ENCODE assay signal across 26 cellular contexts in genomic region chr3:88302003-88302393, GRCh38.
DNase-seq lines count a peak whose midpoint lies in the region; ATAC-seq, FAIRE-seq and TF ChIP-seq lines count a peak whose summit lies in the region.
"Had no signal": no experiment of that assay in that cellular context is flagged by ENCODE, and none has a peak within 500 bp of the region (broad histone marks: within the 10 kb centered on the region; RNA-seq: fewer than 3 reads in every experiment).

No MANE protein-coding gene starts in this region.

- BruUV-seq in PC-3 (replicated peaks; lab: Mats Ljungman, UMichigan) = no TSS peak

- H2AFZ ChIP-seq in ACC112 (ENCODE audit: low read length, unreplicated experiment) (no peak overlapping the region), PC-3 (ENCODE audit: low read length) (no peak overlapping the region)

- intact Hi-C loops in PC-3 (cut with micrococcal nuclease) = no loop called here

- DNase-seq in A549 (ENCODE audit: low read depth in 1 of 2, low spot score in 1 of 2) = no peak
- DNase-seq in PC-3 = no peak
- no peak for DNase-seq in GM20000 (ENCODE audit: low spot score)
- DNase-seq: 8988T; ACHN; BE2C; C1 segment of cervical spinal cord; CD4-positive, alpha-beta memory T cell; CD4-positive, CD25-positive, alpha-beta regulatory T cell; CD8-positive, alpha-beta memory T cell; COR-L47; DMS 273 treated with DMSO at 0.1 percent for 48 hours; DMS153; DMS53; DMS79; DND-41; EL; GDM1 had no signal

- TF ChIP-seq CTCF in A549 (IDR thresholded peaks at IDR 0.05) (no peak), PC-3 (conservative IDR thresholded peaks at IDR 0.05; ENCODE audit: low read depth, low read length) (no peak), GM20000 (IDR thresholded peaks at IDR 0.05; ENCODE audit: extremely low read depth, missing control alignments) (no peak)

- H3K9me3 ChIP-seq in A549 (no peaks in the 10 kb centered on the region), PC-3 (ENCODE audit: low read length) (no peaks in the 10 kb centered on the region)
- H3K9me3 ChIP-seq: BE2C, BLaER1 had no signal

- H3K36me3 ChIP-seq in ACC112 (ENCODE audit: insufficient read depth, low read length) (no peaks in the 10 kb centered on the region), PC-3 (ENCODE audit: low read depth, low read length) (no peaks in the 10 kb centered on the region)
- H3K36me3 ChIP-seq: BE2C, BLaER1 had no signal

- H3K4me1 ChIP-seq in A549 (no peaks in the 10 kb centered on the region), ACC112 (ENCODE audit: control insufficient read depth, insufficient read depth, low read length, unreplicated experiment) (peaks cover 3% of the 10 kb centered on the region), PC-3 (ENCODE audit: insufficient read depth, low read length) (no peaks in the 10 kb centered on the region; the same call in 1 of the 2 replicates)
- H3K4me1 ChIP-seq: BE2C had no signal

- no peak for ATAC-seq in A549
- ATAC-seq in PC-3 = no peak
- no peak for ATAC-seq in HG03039 (IDR thresholded peaks at IDR 0.05; ENCODE audit: unreplicated experiment)
- ATAC-seq: GM12878 had no signal

- H3K9me2 ChIP-seq in PC-3 (replicated peaks; ENCODE audit: low read length) = no peaks in the 10 kb centered on the region

- TF ChIP-seq EP300 in A549 (IDR thresholded peaks at IDR 0.05) = no peak

- no peaks in the 10 kb centered on the region for H3F3A ChIP-seq in PC-3 (ENCODE audit: low read length, unreplicated experiment)

- no peak overlapping the region for H3K4me2 ChIP-seq in A549
- no peak overlapping the region for H3K4me2 ChIP-seq in PC-3 (ENCODE audit: low read length)
- H3K4me2 ChIP-seq: BLaER1 had no signal

- FAIRE-seq in A549 (lab: Jason Lieb, UNC) = no peak
- FAIRE-seq: A204.1, GM12878, GM12892, GM18507, GM19239 had no signal

- H3K27me3 ChIP-seq in ACC112 (ENCODE audit: insufficient read depth, low read length) (no peaks in the 10 kb centered on the region), PC-3 (ENCODE audit: low read length) (peaks cover 7% of the 10 kb centered on the region)
- H3K27me3 ChIP-seq: BE2C, BLaER1 had no signal

- H3K27ac ChIP-seq in A549 (no peak overlapping the region), ACC112 (ENCODE audit: low read depth, low read length) (peak overlapping the region; percentile 86), PC-3 (ENCODE audit: low read length) (peak overlapping the region; percentile 40)
- H3K27ac ChIP-seq: BLaER1 had no signal

- CTCF ChIA-PET in A549 (lab: Yijun Ruan, JAX) = interaction anchor here (0.6 kb wide), 1 partner anchor 814 kb away, joined by 3 read pairs; no protein-coding TSS in a partner anchor
- CTCF ChIA-PET in PC-3 (lab: Charles Lee) = no interaction called here

- no peaks in the 10 kb centered on the region for H4K20me1 ChIP-seq in PC-3 (ENCODE audit: low read length)
- H4K20me1 ChIP-seq: BLaER1 had no signal

- no peak for TF ChIP-seq POLR2A in A549 (IDR thresholded peaks at IDR 0.05; ENCODE audit: low read length)

- no peak overlapping the region for H3K4me3 ChIP-seq in A549
- no peak overlapping the region for H3K4me3 ChIP-seq in ACC112 (ENCODE audit: low read depth, low read length)
- H3K4me3 ChIP-seq in PC-3 (ENCODE audit: low read length) = no peak overlapping the region
- H3K4me3 ChIP-seq: BLaER1, GM12878 had no signal

- POLR2A ChIA-PET in A549 (lab: Yijun Ruan, JAX) (no interaction called here), PC-3 (lab: Charles Lee; ENCODE audit: unreplicated experiment) (no interaction called here)

- H3K79me2 ChIP-seq in ACC112 (ENCODE audit: control insufficient read depth, insufficient read depth, low read length, unreplicated experiment) (no peaks in the 10 kb centered on the region), PC-3 (ENCODE audit: low read length) (no peaks in the 10 kb centered on the region)

- no peak for TF ChIP-seq RAD21 in A549 (conservative IDR thresholded peaks at IDR 0.05 in 1 of 2, IDR thresholded peaks at IDR 0.05 in 1 of 2)

- H3K9ac ChIP-seq in PC-3 (ENCODE audit: low read length) = no peak overlapping the region
- H3K9ac ChIP-seq: BLaER1 had no signal

TF ChIP-seq in A549, 52 proteins besides CTCF, POLR2A, EP300 and RAD21:
- TF ChIP-seq ZC3H11A (IDR thresholded peaks at IDR 0.05) (no peak), NR3C1 (IDR thresholded peaks at IDR 0.05) (no peak), MAFK (IDR thresholded peaks at IDR 0.05; ENCODE audit: partially characterized antibody) (peak; percentile 56)
TF ChIP-seq in A549: peak in this region for 1.

Comparison
In these comparisons a context has a peak if more than half of its experiments do, and no peak if none do; other contexts are left out.
1. H3K27ac ChIP-seq: peak in ACC112 (single experiment) and PC-3 (single experiment); none in A549 (0 of 2).